Comparison of ENCODE assay signal across 20 cellular contexts in genomic region chr9:135776893-135777622, GRCh38.
DNase-seq lines count a peak whose midpoint lies in the region; ATAC-seq, FAIRE-seq and TF ChIP-seq lines count a peak whose summit lies in the region.
"Had no signal": no experiment of that assay in that cellular context is flagged by ENCODE, and none has a peak within 500 bp of the region (broad histone marks: within the 10 kb centered on the region; RNA-seq: fewer than 3 reads in every experiment).

No MANE protein-coding gene starts in this region.

- H3K36me3 ChIP-seq in HepG2 (replicated peaks in 1 of 2; ENCODE audit: control insufficient read depth in 1 of 2, insufficient read depth in 2 of 2, low read length in 2 of 2): no peaks in the 10 kb centered on the region
- no peaks in the 10 kb centered on the region for H3K36me3 ChIP-seq in right lobe of liver
- H3K36me3 ChIP-seq in endothelial cell of umbilical vein (ENCODE audit: control insufficient read depth in 2 of 2, extremely low read depth in 1 of 2, insufficient read depth in 2 of 2, low read length in 2 of 2): no peaks in the 10 kb centered on the region
- H3K36me3 ChIP-seq in neuronal stem cell (replicated peaks in 1 of 2; ENCODE audit: control insufficient read depth in 2 of 2, insufficient read depth in 2 of 2, low read length in 2 of 2): no peaks in the 10 kb centered on the region
- H3K36me3 ChIP-seq in MM.1S (replicated peaks; ENCODE audit: insufficient read depth, low read length): no peaks in the 10 kb centered on the region

- no peak overlapping the region for H3K9ac ChIP-seq in HepG2 (ENCODE audit: insufficient read depth, low read depth, low read length)
- H3K9ac ChIP-seq in endothelial cell of umbilical vein (replicated peaks; ENCODE audit: extremely low read depth, insufficient read depth, low read length): no peak overlapping the region
- peak overlapping the region; percentile 60 for H3K9ac ChIP-seq in neuronal stem cell (ENCODE audit: low read depth, low read length, poor library complexity)
- H3K9ac ChIP-seq in MM.1S (ENCODE audit: low read length): no peak overlapping the region

- H3K9me1 ChIP-seq in endothelial cell of umbilical vein (replicated peaks; ENCODE audit: control insufficient read depth, extremely low read depth, insufficient read depth, low read length): no peaks in the 10 kb centered on the region

- peak overlapping the region; percentile 71 for H3K14ac ChIP-seq in neuronal stem cell (ENCODE audit: low read length)

- H3K9me2 ChIP-seq in MM.1S (replicated peaks; ENCODE audit: insufficient read depth, low read length): no peaks in the 10 kb centered on the region

- WGBS in HepG2 (ENCODE audit: low lambda C conversion rate): 19% methylated on average over 6 of the region's 25 CpGs
- 69% methylated on average over 9 of the region's 25 CpGs for WGBS in right lobe of liver (ENCODE audit: insufficient coverage, low coverage, low lambda C conversion rate, missing lambda C conversion rate)
- WGBS in neuronal stem cell (ENCODE audit: extremely low coverage in 2 of 2, insufficient read length in 2 of 2, insufficient replicate concordance in 1 of 2), 2 donors: no CpG with 5 or more reads among the region's 25 CpGs

- no peak overlapping the region for H3K27ac Mint-ChIP-seq in central memory CD8-positive, alpha-beta T cell (ENCODE audit: low read depth)
- H3K27ac Mint-ChIP-seq: H9 had no signal

- no peak for FAIRE-seq in HepG2 (lab: Jason Lieb, UNC)
- FAIRE-seq in endothelial cell of umbilical vein (lab: Jason Lieb, UNC): no peak
- FAIRE-seq: A204.1, G401.6, GM12892 had no signal

- H2BK12ac ChIP-seq in neuronal stem cell (ENCODE audit: low read length): no peak overlapping the region

- H3K27me3 Mint-ChIP-seq in central memory CD8-positive, alpha-beta T cell: no peaks in the 10 kb centered on the region
- H3K27me3 Mint-ChIP-seq: CD4-positive, alpha-beta memory T cell had no signal

- H3K4me3 ChIP-seq in HepG2 (replicated peaks in 1 of 3; ENCODE audit: insufficient read depth in 1 of 3, low read depth in 2 of 3, low read length in 3 of 3) (no peak overlapping the region), right lobe of liver (no peak overlapping the region), endothelial cell of umbilical vein (replicated peaks in 1 of 3; ENCODE audit: insufficient read depth in 1 of 3, low read depth in 1 of 3, low read length in 3 of 3) (no peak overlapping the region), neuronal stem cell (ENCODE audit: low read length in 2 of 2) (no peak overlapping the region), MM.1S (ENCODE audit: low read length) (no peak overlapping the region)

- TF ChIP-seq POLR2A in HepG2 (IDR thresholded peaks at IDR 0.05; ENCODE audit: insufficient read depth in 1 of 2, low read depth in 2 of 2, low read length in 2 of 2): no peak
- no peak for TF ChIP-seq POLR2A in right lobe of liver (IDR thresholded peaks at IDR 0.05)
- TF ChIP-seq POLR2A in endothelial cell of umbilical vein (IDR thresholded peaks at IDR 0.05; ENCODE audit: low read depth, low read length): no peak

- ATAC-seq in HepG2: no peak
- ATAC-seq in right lobe of liver: no peak
- ATAC-seq in central memory CD8-positive, alpha-beta T cell (replicated peaks; ENCODE audit: extremely low read depth, poor library complexity, severe bottlenecking): peak; percentile 82
- ATAC-seq: HCT116 had no signal

- peak overlapping the region; percentile 53 for H2BK5ac ChIP-seq in neuronal stem cell (ENCODE audit: low read length)

- H3K9me3 Mint-ChIP-seq in central memory CD8-positive, alpha-beta T cell: no peaks in the 10 kb centered on the region
- H3K9me3 Mint-ChIP-seq: H9 had no signal

- H4K20me1 ChIP-seq in HepG2 (ENCODE audit: insufficient read depth, low read length) (no peaks in the 10 kb centered on the region), endothelial cell of umbilical vein (replicated peaks; ENCODE audit: control insufficient read depth, extremely low read depth, insufficient read depth, low read length) (no peaks in the 10 kb centered on the region), MM.1S (ENCODE audit: insufficient read depth, low read length) (no peaks in the 10 kb centered on the region)

- CTCF ChIA-PET in HepG2 (lab: Yijun Ruan, JAX; ENCODE audit: low intra/inter-chr PET ratio, low total read pairs): no interaction called here
- CTCF ChIA-PET in endothelial cell of umbilical vein (lab: Charles Lee): interaction anchor here (1.9 kb wide), 1 partner anchor 20 kb away, joined by 9 read pairs; no protein-coding TSS in a partner anchor

- no peak overlapping the region for H2BK15ac ChIP-seq in neuronal stem cell (ENCODE audit: low read length)

- no peak overlapping the region for H3K4me3 Mint-ChIP-seq in central memory CD8-positive, alpha-beta T cell
- H3K4me3 Mint-ChIP-seq: CD4-positive, alpha-beta memory T cell; H9 had no signal

- TF ChIP-seq EP300 in HepG2 (IDR thresholded peaks at IDR 0.05; ENCODE audit: low read depth in 2 of 2, low read length in 2 of 2): no peak
- no peak for TF ChIP-seq EP300 in HepG2 (CRISPR knock-in tag; IDR thresholded peaks at IDR 0.05; ENCODE audit: borderline replicate concordance)

- H3K27me3 ChIP-seq in HepG2 (ENCODE audit: control insufficient read depth in 1 of 2, insufficient read depth in 2 of 2, low read length in 2 of 2): peaks cover 19 to 82% of the 10 kb centered on the region in 2 experiments
- no peaks in the 10 kb centered on the region for H3K27me3 ChIP-seq in right lobe of liver
- no peaks in the 10 kb centered on the region for H3K27me3 ChIP-seq in endothelial cell of umbilical vein (ENCODE audit: control insufficient read depth in 2 of 2, insufficient read depth in 2 of 2, low read length in 2 of 2)
- H3K27me3 ChIP-seq in neuronal stem cell (ENCODE audit: control insufficient read depth in 3 of 3, insufficient read depth in 3 of 3, low read depth in 1 of 3, low read length in 3 of 3): peaks cover 0 to 19% (median 0%) of the 10 kb centered on the region in 3 experiments
- peaks cover 94% of the 10 kb centered on the region for H3K27me3 ChIP-seq in MM.1S (replicated peaks; ENCODE audit: insufficient read depth, low read length)

- H3K36me3 Mint-ChIP-seq in central memory CD8-positive, alpha-beta T cell (ENCODE audit: insufficient read depth): no peaks in the 10 kb centered on the region
- H3K36me3 Mint-ChIP-seq: CD4-positive, alpha-beta memory T cell had no signal

- no peaks in the 10 kb centered on the region for H3K4me1 Mint-ChIP-seq in central memory CD8-positive, alpha-beta T cell
- H3K4me1 Mint-ChIP-seq: CD4-positive, alpha-beta memory T cell; H9 had no signal

- H2AK5ac ChIP-seq in neuronal stem cell (ENCODE audit: low read depth, low read length): peak overlapping the region; percentile 79

- TF ChIP-seq CTCF in HepG2 (CRISPR knock-in tag; IDR thresholded peaks at IDR 0.05): no peak
- no peak for TF ChIP-seq CTCF in right lobe of liver (IDR thresholded peaks at IDR 0.05)
- no peak for TF ChIP-seq CTCF in endothelial cell of umbilical vein (IDR thresholded peaks at IDR 0.05; ENCODE audit: extremely low read depth in 1 of 2, insufficient read depth in 1 of 2, low read depth in 1 of 2, low read length in 2 of 2)
- no peak for TF ChIP-seq CTCF in MM.1S (IDR thresholded peaks at IDR 0.05; ENCODE audit: low read length)

- no peak overlapping the region for H3K23ac ChIP-seq in neuronal stem cell (ENCODE audit: low read depth, low read length, poor library complexity)

- H3K9me3 ChIP-seq in HepG2 (ENCODE audit: low read length) (no peaks in the 10 kb centered on the region), right lobe of liver (no peaks in the 10 kb centered on the region), endothelial cell of umbilical vein (replicated peaks; ENCODE audit: control insufficient read depth, insufficient read depth, low read length) (no peaks in the 10 kb centered on the region), neuronal stem cell (replicated peaks in 1 of 2; ENCODE audit: control insufficient read depth in 2 of 2, insufficient read depth in 1 of 2, low read depth in 1 of 2, low read length in 2 of 2) (peaks cover 0 to 4% of the 10 kb centered on the region in 2 donors), MM.1S (replicated peaks; ENCODE audit: insufficient read depth, low read length) (no peaks in the 10 kb centered on the region)
- H3K9me3 ChIP-seq: Caco-2 had no signal

- no peak overlapping the region for H3K4ac ChIP-seq in neuronal stem cell (ENCODE audit: low read length)

- no peak overlapping the region for H4K8ac ChIP-seq in neuronal stem cell (ENCODE audit: low read depth, low read length)

- intact Hi-C loops in HepG2 (cut with micrococcal nuclease; ENCODE audit: unreplicated experiment) (no loop called here), right lobe of liver (cut with DNase I) (no loop called here), endothelial cell of umbilical vein (cut with micrococcal nuclease) (no loop called here)

- no peaks in the 10 kb centered on the region for H3F3A ChIP-seq in MM.1S (ENCODE audit: insufficient read depth, low read length)

- H2AFZ ChIP-seq in HepG2 (ENCODE audit: low read length) (no peak overlapping the region), endothelial cell of umbilical vein (ENCODE audit: low read depth, low read length) (no peak overlapping the region), neuronal stem cell (ENCODE audit: low read length) (no peak overlapping the region), MM.1S (ENCODE audit: low read length) (no peak overlapping the region)

- DNase-seq in HepG2 (ENCODE audit: low spot score) (no peak), right lobe of liver (no peak), endothelial cell of umbilical vein (ENCODE audit: low read depth, low spot score) (no peak), neuronal stem cell (ENCODE audit: low spot score) (no peak), MM.1S (no peak), ACHN (no peak)
- peak in 1 of 2 donors; percentile 29 for DNase-seq in central memory CD8-positive, alpha-beta T cell (ENCODE audit: low spot score in 2 of 2)
- DNase-seq in activated naive CD4-positive, alpha-beta T cell (lab: John Stamatoyannopoulos, UW): no peak
- DNase-seq: C1 segment of cervical spinal cord, Caco-2, DMS153, DND-41, GOT3, H9 had no signal

- POLR2A ChIA-PET in HepG2 (lab: Yijun Ruan, JAX): no interaction called here
- POLR2A ChIA-PET in endothelial cell of umbilical vein (lab: Charles Lee): no interaction called here

- H3K4me2 ChIP-seq in HepG2 (ENCODE audit: low read depth, low read length) (no peak overlapping the region), endothelial cell of umbilical vein (ENCODE audit: insufficient read depth, low read length) (no peak overlapping the region), neuronal stem cell (ENCODE audit: insufficient read depth, low read length, poor library complexity, severe bottlenecking) (no peak overlapping the region), MM.1S (ENCODE audit: low read depth, low read length) (no peak overlapping the region)

- BruUV-seq in HepG2 (replicated peaks; lab: Mats Ljungman, UMichigan): no TSS peak
- no TSS peak for BruUV-seq in endothelial cell of umbilical vein (replicated peaks; lab: Mats Ljungman, UMichigan)

- H3K18ac ChIP-seq in neuronal stem cell (ENCODE audit: low read length): no peak overlapping the region

- H3K4me1 ChIP-seq in HepG2 (ENCODE audit: insufficient read depth, low read length): no peaks in the 10 kb centered on the region
- no peaks in the 10 kb centered on the region for H3K4me1 ChIP-seq in right lobe of liver
- no peaks in the 10 kb centered on the region for H3K4me1 ChIP-seq in endothelial cell of umbilical vein (ENCODE audit: control insufficient read depth, extremely low read depth, insufficient read depth, low read length)
- H3K4me1 ChIP-seq in neuronal stem cell (ENCODE audit: control insufficient read depth in 2 of 2, insufficient read depth in 1 of 2, low read depth in 1 of 2, low read length in 2 of 2): peaks cover 0 to 16% of the 10 kb centered on the region in 2 donors
- no peaks in the 10 kb centered on the region for H3K4me1 ChIP-seq in MM.1S (ENCODE audit: low read length)
- H3K4me1 ChIP-seq: Caco-2 had no signal

- no peak overlapping the region for H4K91ac ChIP-seq in neuronal stem cell (ENCODE audit: low read depth, low read length, poor library complexity)

- peaks cover 6% of the 10 kb centered on the region for H3K79me1 ChIP-seq in neuronal stem cell (ENCODE audit: low read depth, low read length)

- H2BK120ac ChIP-seq in neuronal stem cell (ENCODE audit: low read depth, low read length): no peak overlapping the region

- no peak overlapping the region for H3K27ac ChIP-seq in HepG2 (ENCODE audit: extremely low read length, insufficient read depth, low read length)
- no peak overlapping the region for H3K27ac ChIP-seq in right lobe of liver
- H3K27ac ChIP-seq in endothelial cell of umbilical vein (ENCODE audit: insufficient read depth, low read depth, low read length): no peak overlapping the region
- no peak overlapping the region for H3K27ac ChIP-seq in neuronal stem cell (replicated peaks; ENCODE audit: low read length)
- H3K27ac ChIP-seq in MM.1S (ENCODE audit: low read length): no peak overlapping the region
- H3K27ac ChIP-seq: 22Rv1 had no signal

- in situ Hi-C loops in HepG2 (cut with HindIII; ENCODE audit: extremely low pct_ligation_motif_present, low pct_unique_long_range_greater_than_20kb) (no loop called here), ACHN (cut with HindIII; ENCODE audit: low pct_ligation_motif_present, low pct_unique_long_range_greater_than_20kb, low sequenced_read_pairs) (no loop called here)

- no peak for TF ChIP-seq RAD21 in HepG2 (CRISPR knock-in tag; IDR thresholded peaks at IDR 0.05)

- H3K79me2 ChIP-seq in HepG2 (ENCODE audit: insufficient read depth, low read length) (no peaks in the 10 kb centered on the region), endothelial cell of umbilical vein (ENCODE audit: control insufficient read depth, insufficient read depth, low read length) (no peaks in the 10 kb centered on the region), MM.1S (ENCODE audit: low read length) (no peaks in the 10 kb centered on the region)

- dilution Hi-C loops in endothelial cell of umbilical vein (cut with MboI; ENCODE audit: extremely low pct_ligation_motif_present, low sequenced_read_pairs): no loop called here
